ENCODE assay signal across 26 cellular contexts in genomic region chr10:86312701-86313270, GRCh38. TPM values are rescaled to one million over a fixed set of nuclear protein-coding genes. Genes with fewer than 3 reads are reported as not detected.
DNase-seq lines count a peak whose midpoint lies in the region; ATAC-seq and TF ChIP-seq lines count a peak whose summit lies in the region.
"Had no signal": no experiment of that assay in that cellular context is flagged by ENCODE, and none has a peak within 500 bp of the region (broad histone marks: within the 10 kb centered on the region; RNA-seq: fewer than 3 reads in every experiment).

No MANE protein-coding gene starts in this region.

- H3K4me3 Mint-ChIP-seq in neural progenitor cell, result no peak overlapping the region
- no peak overlapping the region for H3K4me3 Mint-ChIP-seq in T-cell
- H3K4me3 Mint-ChIP-seq in T-helper 17 cell, result no peak overlapping the region
- H3K4me3 Mint-ChIP-seq: activated naive CD8-positive, alpha-beta T cell treated with anti-CD3 and anti-CD28 coated beads, Interleukin-2, amount 50 U/mL, for 24 hours; memory B cell; naive B cell; stimulated activated naive CD8-positive, alpha-beta T cell treated with anti-CD3 and anti-CD28 coated beads, Interleukin-15, amount 100 ng/mL, for 72 hours; type B pancreatic cell had no signal

- no peaks in the 10 kb centered on the region for H3K36me3 ChIP-seq in BE2C
- no peaks in the 10 kb centered on the region for H3K36me3 ChIP-seq in neural progenitor cell
- H3K36me3 ChIP-seq in GM23248 (ENCODE audit: low read depth), result no peaks in the 10 kb centered on the region
- H3K36me3 ChIP-seq: BLaER1 treated with 17β-estradiol and CSF1 and Interleukin-3, amounts not matched to agents 10 nM and 100 nM; gastroesophageal sphincter; Peyer's patch had no signal

- H3K79me2 ChIP-seq in neural progenitor cell (ENCODE audit: low read depth) (no peaks in the 10 kb centered on the region), GM23248 (ENCODE audit: insufficient read depth) (no peaks in the 10 kb centered on the region)

- H3K36me3 Mint-ChIP-seq in neural progenitor cell (no peaks in the 10 kb centered on the region), T-cell (no peaks in the 10 kb centered on the region), T-helper 17 cell (ENCODE audit: low read depth) (peaks cover 2% of the 10 kb centered on the region)
- H3K36me3 Mint-ChIP-seq: memory B cell, naive B cell, type B pancreatic cell had no signal

- H3K27ac Mint-ChIP-seq in neural progenitor cell (no peak overlapping the region), T-cell (no peak overlapping the region), T-helper 17 cell (no peak overlapping the region)
- H3K27ac Mint-ChIP-seq: activated naive CD8-positive, alpha-beta T cell treated with anti-CD3 and anti-CD28 coated beads, Interleukin-2, amount 50 U/mL, for 24 hours; activated T-helper 2 cell treated with anti-CD3 and anti-CD28 coated beads, Interferon-gamma antibody, Interleukin-2, Interleukin-4, amounts not matched to agents 10 μg/mL and 5 μg/mL and 100 μg/mL, durations not matched to agents 14 hours and 24 hours and 36 hours; memory B cell; naive B cell; stimulated activated naive CD8-positive, alpha-beta T cell treated with anti-CD3 and anti-CD28 coated beads, Interleukin-15, amount 100 ng/mL, for 72 hours; type B pancreatic cell had no signal

- POLR2A ChIA-PET in T-cell (lab: Charles Lee), result no interaction called here

- 18 to 19% methylated on average over 5 of the region's 5 CpGs for WGBS in GM23248 (ENCODE audit: low coverage in 1 of 2, low lambda C conversion rate in 2 of 2, missing lambda C conversion rate in 2 of 2), 2 experiments

- DNase-seq in BE2C (peak; percentile 47), NCI-H69 (lab: John Stamatoyannopoulos, UW) (peak; percentile 63), ecto neural progenitor cell (ENCODE audit: low spot score) (peak; percentile 61), neural progenitor cell (ENCODE audit: low spot score) (peak; percentile 66), T-cell (no peak), GM23248 (no peak), T-helper 17 cell (no peak)
- DNase-seq: activated naive CD8-positive, alpha-beta T cell treated with anti-CD3 and anti-CD28 coated beads, Interleukin-2, amount 50 U/mL, for 24 hours; body of pancreas; Calu3; Kasumi-1; naive B cell; NCI-H187 treated with DMSO at 0.1 percent for 48 hours; NCI-H2227 treated with DMSO at 0.1 percent for 48 hours; NK-92 treated with Interleukin-12 subunit alpha and Interleukin-12 subunit beta, amount 100 ng/mL, for 24 hours; Peyer's patch; right cardiac atrium; stimulated activated naive CD8-positive, alpha-beta T cell treated with anti-CD3 and anti-CD28 coated beads, Interleukin-15, amount 100 ng/mL, for 72 hours had no signal

- H3K27ac ChIP-seq in neural progenitor cell (no peak overlapping the region), GM23248 (no peak overlapping the region)
- H3K27ac ChIP-seq: BLaER1 treated with 17β-estradiol and CSF1 and Interleukin-3, amounts not matched to agents 10 nM and 100 nM; body of pancreas; gastroesophageal sphincter; Peyer's patch had no signal

- ATAC-seq in T-cell (replicated peaks in 1 of 4), result no peak
- ATAC-seq in GM21619 (IDR thresholded peaks at IDR 0.05; ENCODE audit: unreplicated experiment), result no peak
- no peak for ATAC-seq in T-helper 17 cell
- ATAC-seq: activated naive CD8-positive, alpha-beta T cell treated with anti-CD3 and anti-CD28 coated beads, Interleukin-2, amount 50 U/mL, for 24 hours; body of pancreas; gastroesophageal sphincter; right cardiac atrium; stimulated activated naive CD8-positive, alpha-beta T cell treated with anti-CD3 and anti-CD28 coated beads, Interleukin-15, amount 100 ng/mL, for 72 hours had no signal

- no peaks in the 10 kb centered on the region for H3K9me2 ChIP-seq in GM23248 (ENCODE audit: insufficient read depth)

- no peaks in the 10 kb centered on the region for H3K4me1 Mint-ChIP-seq in neural progenitor cell
- H3K4me1 Mint-ChIP-seq in T-cell, result no peaks in the 10 kb centered on the region
- no peaks in the 10 kb centered on the region for H3K4me1 Mint-ChIP-seq in T-helper 17 cell
- H3K4me1 Mint-ChIP-seq: activated naive CD8-positive, alpha-beta T cell treated with anti-CD3 and anti-CD28 coated beads, Interleukin-2, amount 50 U/mL, for 24 hours; memory B cell; naive B cell; stimulated activated naive CD8-positive, alpha-beta T cell treated with anti-CD3 and anti-CD28 coated beads, Interleukin-15, amount 100 ng/mL, for 72 hours had no signal

- no peaks in the 10 kb centered on the region for H3K9me3 Mint-ChIP-seq in neural progenitor cell
- no peaks in the 10 kb centered on the region for H3K9me3 Mint-ChIP-seq in T-cell
- H3K9me3 Mint-ChIP-seq: activated naive CD8-positive, alpha-beta T cell treated with anti-CD3 and anti-CD28 coated beads, Interleukin-2, amount 50 U/mL, for 24 hours; activated T-helper 2 cell treated with anti-CD3 and anti-CD28 coated beads, Interferon-gamma antibody, Interleukin-2, Interleukin-4, amounts not matched to agents 10 μg/mL and 5 μg/mL and 100 μg/mL, durations not matched to agents 14 hours and 24 hours and 36 hours; memory B cell; stimulated activated naive CD8-positive, alpha-beta T cell treated with anti-CD3 and anti-CD28 coated beads, Interleukin-15, amount 100 ng/mL, for 72 hours; type B pancreatic cell had no signal

- H2AFZ ChIP-seq in neural progenitor cell (replicated peaks) (no peak overlapping the region), GM23248 (no peak overlapping the region)

- H3K9ac ChIP-seq in neural progenitor cell, result no peak overlapping the region
- H3K9ac ChIP-seq in GM23248, result no peak overlapping the region
- H3K9ac ChIP-seq: BLaER1 treated with 17β-estradiol and CSF1 and Interleukin-3, amounts not matched to agents 10 nM and 100 nM had no signal

- in situ Hi-C loops in GM23248 (cut with MboI), result no loop called here

- H3K27me3 Mint-ChIP-seq in neural progenitor cell (ENCODE audit: insufficient read depth, low read depth) (peaks cover 2% of the 10 kb centered on the region), T-cell (peaks cover 27 to 32% of the 10 kb centered on the region in 2 donors), T-helper 17 cell (peaks cover 52% of the 10 kb centered on the region)
- H3K27me3 Mint-ChIP-seq: activated naive CD8-positive, alpha-beta T cell treated with anti-CD3 and anti-CD28 coated beads, Interleukin-2, amount 50 U/mL, for 24 hours had no signal

- no peaks in the 10 kb centered on the region for H4K20me1 ChIP-seq in neural progenitor cell (ENCODE audit: low read depth)
- no peaks in the 10 kb centered on the region for H4K20me1 ChIP-seq in GM23248 (ENCODE audit: insufficient read depth)

- no peak overlapping the region for H3K4me3 ChIP-seq in BE2C (ENCODE audit: low read depth, low read length)
- no peak overlapping the region for H3K4me3 ChIP-seq in neural progenitor cell
- H3K4me3 ChIP-seq in GM23248, result no peak overlapping the region
- H3K4me3 ChIP-seq: BLaER1 treated with 17β-estradiol and CSF1 and Interleukin-3, amounts not matched to agents 10 nM and 100 nM; body of pancreas; gastroesophageal sphincter; Peyer's patch had no signal

- H3K4me2 ChIP-seq in neural progenitor cell, result no peak overlapping the region
- no peak overlapping the region for H3K4me2 ChIP-seq in GM23248 (ENCODE audit: unreplicated experiment)
- H3K4me2 ChIP-seq: BLaER1 treated with 17β-estradiol and CSF1 and Interleukin-3, amounts not matched to agents 10 nM and 100 nM had no signal

- TF ChIP-seq CTCF in BE2C (IDR thresholded peaks at IDR 0.05; ENCODE audit: low read depth, low read length), result no peak
- TF ChIP-seq CTCF in neural progenitor cell (IDR thresholded peaks at IDR 0.05), result no peak

- H3F3A ChIP-seq in neural progenitor cell (ENCODE audit: low read depth), result no peaks in the 10 kb centered on the region
- no peaks in the 10 kb centered on the region for H3F3A ChIP-seq in GM23248 (ENCODE audit: insufficient read depth)

- H3K4me1 ChIP-seq in BE2C (peaks cover 48% of the 10 kb centered on the region), neural progenitor cell (no peaks in the 10 kb centered on the region), GM23248 (ENCODE audit: insufficient read depth) (no peaks in the 10 kb centered on the region)
- H3K4me1 ChIP-seq: body of pancreas, gastroesophageal sphincter, Peyer's patch had no signal

- no peaks in the 10 kb centered on the region for H3K27me3 ChIP-seq in BE2C
- H3K27me3 ChIP-seq in neural progenitor cell, result no peaks in the 10 kb centered on the region
- H3K27me3 ChIP-seq in GM23248 (replicated peaks; ENCODE audit: insufficient read depth), result no peaks in the 10 kb centered on the region
- H3K27me3 ChIP-seq: BLaER1 treated with 17β-estradiol and CSF1 and Interleukin-3, amounts not matched to agents 10 nM and 100 nM; body of pancreas; Peyer's patch had no signal

- H3K9me3 ChIP-seq in BE2C, result no peaks in the 10 kb centered on the region
- H3K9me3 ChIP-seq in neural progenitor cell (ENCODE audit: low read depth), result no peaks in the 10 kb centered on the region
- no peaks in the 10 kb centered on the region for H3K9me3 ChIP-seq in GM23248 (ENCODE audit: low read depth)
- H3K9me3 ChIP-seq in T-helper 17 cell (ENCODE audit: control insufficient read depth, low read length, poor library complexity, severe bottlenecking), result no peaks in the 10 kb centered on the region
- H3K9me3 ChIP-seq: BLaER1 treated with 17β-estradiol and CSF1 and Interleukin-3, amounts not matched to agents 10 nM and 100 nM; body of pancreas; gastroesophageal sphincter; Peyer's patch had no signal

- CTCF ChIA-PET in T-cell (lab: Charles Lee), result no interaction called here

RNA-seq across cellular contexts. Expression of gene GRID1, which starts 53.8 kb away (rescaled TPM):
- polyA plus RNA-seq in BE2C (2012; ENCODE audit: insufficient read depth, insufficient read length, low read depth), result 55.8 TPM
- total RNA-seq in neural progenitor cell (ENCODE audit: low replicate concordance) (0.31 TPM in 1 of 2 replicates, not detected in the other), T-cell (under 1 TPM in 1 of 5 donors, not detected in 4; 0.68 TPM), T-helper 17 cell (not detected)
- total RNA-seq in GM23248 (2014; rRNA removed; shearing (Covaris generic)), result not detected in 2 replicates
- not detected in 2 replicates for polyA plus RNA-seq in GM23248 (2016; fragmentation: Nextera tagmentation; extraction: Ambion mirVana)
- total RNA-seq: activated T-helper 2 cell treated with anti-CD3 and anti-CD28 coated beads, Interferon-gamma antibody, Interleukin-2, Interleukin-4, amounts not matched to agents 10 μg/mL and 5 μg/mL and 100 μg/mL, durations not matched to agents 14 hours and 24 hours and 36 hours; Calu3; osteoblast; T-helper 2 cell treated with Interferon-gamma antibody and Interleukin-4, amounts not matched to agents 100 ng/mL and 5 ng/mL, for 36 hours had no signal

Comparison
In these comparisons a context has a peak if more than half of its experiments do, and no peak if none do; other contexts are left out.
1. DNase-seq: peak in BE2C (single experiment), NCI-H69 (single experiment), ecto neural progenitor cell (single experiment) and neural progenitor cell (single experiment); none in T-cell (0 of 34), GM23248 (single experiment) and T-helper 17 cell (0 of 3).